Comparison of ENCODE assay signal across 22 cellular contexts in genomic region chr9:83599071-83599470, GRCh38. TPM values are rescaled to one million over a fixed set of nuclear protein-coding genes. Genes with fewer than 3 reads are reported as not detected.
DNase-seq lines count a peak whose midpoint lies in the region; ATAC-seq and TF ChIP-seq lines count a peak whose summit lies in the region.
"Had no signal": no experiment of that assay in that cellular context is flagged by ENCODE, and none has a peak within 500 bp of the region (broad histone marks: within the 10 kb centered on the region; RNA-seq: fewer than 3 reads in every experiment).

No MANE protein-coding gene starts in this region.

- no peak overlapping the region for H3K4me3 ChIP-seq in fibroblast of mammary gland (ENCODE audit: control insufficient read depth, low read depth, low read length)
- H3K4me3 ChIP-seq: BLaER1, SJSA1 had no signal

- no peak for TF ChIP-seq CTCF in fibroblast of mammary gland (conservative IDR thresholded peaks at IDR 0.05; ENCODE audit: control insufficient read depth, insufficient read depth, low read depth, low read length)

- intact Hi-C loops in posterior vena cava (cut with DNase I), result no loop called here

- ATAC-seq in SK-N-SH treated with all-trans-retinoic acid at 6 μM for 48 hours, result no peak
- no peak for ATAC-seq in GM18498 (IDR thresholded peaks at IDR 0.05; ENCODE audit: unreplicated experiment)
- ATAC-seq: PC-3 had no signal

- DNase-seq in NCI-H82 (lab: John Stamatoyannopoulos, UW), result peak; percentile 18
- DNase-seq in NCI-H82 treated with DMSO at 0.1 percent for 48 hours (lab: John Stamatoyannopoulos, UW; ENCODE audit: unreplicated experiment), result no peak
- DNase-seq in fibroblast of mammary gland (ENCODE audit: low read depth), result peak; percentile 64
- DNase-seq in foreskin melanocyte, result no peak
- DNase-seq in posterior vena cava (ENCODE audit: low spot score), result no peak
- DNase-seq in HPDE6-E6E7 (ENCODE audit: extremely low spot score), result no peak
- DNase-seq: CD4-positive, CD25-positive, alpha-beta regulatory T cell; DMS153; DND-41; KBM-7; NCI-H1105 treated with DMSO at 0.1 percent for 48 hours; NCI-H146; NCI-H1930; NCI-H2107; NCI-H524; NCI-H748 treated with DMSO at 0.1 percent for 48 hours; NK-92 treated with Interleukin-12 subunit alpha and Interleukin-12 subunit beta, amount 100 ng/mL, for 24 hours; PC-3 had no signal

TF ChIP-seq in SK-N-SH treated with all-trans-retinoic acid at 6 μM for 48 hours, 23 proteins besides CTCF, POLR2A, EP300 and RAD21:
- TF ChIP-seq TCF4 (CRISPR knock-in tag; IDR thresholded peaks at IDR 0.05; ENCODE audit: borderline replicate concordance) (peak; percentile 66; the same call in 1 of the 2 replicates), TOX (CRISPR knock-in tag; IDR thresholded peaks at IDR 0.05; ENCODE audit: borderline replicate concordance) (no peak)

RNA-seq across cellular contexts. Expression of gene IDNK, which starts 23.9 kb away (rescaled TPM):
- 1 to 10 TPM; 4.0 to 5.2 TPM for total RNA-seq in posterior vena cava

Comparison
In these comparisons a context has a peak if more than half of its experiments do, and no peak if none do; other contexts are left out.
1. DNase-seq: peak in NCI-H82 (single experiment) and fibroblast of mammary gland (single experiment); none in NCI-H82 treated with DMSO at 0.1 percent for 48 hours (single experiment), foreskin melanocyte (single experiment), posterior vena cava (single experiment) and HPDE6-E6E7 (single experiment).